In genomic region chr19:40776966-40777794, GRCh38 we compare ENCODE assay signal across 9 cellular contexts. TPM values are rescaled to one million over a fixed set of nuclear protein-coding genes. Genes with fewer than 3 reads are reported as not detected.
DNase-seq lines count a peak whose midpoint lies in the region; ATAC-seq and TF ChIP-seq lines count a peak whose summit lies in the region.
"Had no signal": no experiment of that assay in that cellular context is flagged by ENCODE, and none has a peak within 500 bp of the region (broad histone marks: within the 10 kb centered on the region; RNA-seq: fewer than 3 reads in every experiment).

No MANE protein-coding gene starts in this region.

- DNase-seq in NCI-H69 (lab: John Stamatoyannopoulos, UW) = peak; percentile 96
- peak; percentile 89 to 91 for DNase-seq in activated CD4-positive, alpha-beta T cell treated with anti-CD3 and anti-CD28 coated beads, Interleukin-2, amount 50 U/mL, for 48 hours
- DNase-seq in lower leg skin (ENCODE audit: low spot score in 2 of 2) = peak; percentile 96 to 98
- DNase-seq in stimulated activated CD4-positive, alpha-beta T cell treated with anti-CD3 and anti-CD28 coated beads, Interleukin-4, amount 100 ng/mL, for 48 hours (ENCODE audit: low read depth in 2 of 2) = peak; percentile 81 to 83

- intact Hi-C loops in lower leg skin (cut with DNase I; ENCODE audit: low total_unique reads) = no loop called here

- H3K9ac ChIP-seq in BLaER1 (peak overlapping the region; percentile 95), duodenal mucosa (ENCODE audit: low read depth in 1 of 2, low read length in 2 of 2) (peak overlapping the region; percentile 90 to 94)

- no peak for TF ChIP-seq POLR2A in lower leg skin (IDR thresholded peaks at IDR 0.05)

- H3K36me3 ChIP-seq in BLaER1 (peaks cover 8% of the 10 kb centered on the region; the same call in 1 of the 2 replicates), duodenal mucosa (ENCODE audit: control insufficient read depth in 1 of 2, insufficient read depth in 2 of 2, low read length in 2 of 2) (peaks cover 0 to 2% of the 10 kb centered on the region in 2 donors)

- H3K9me3 ChIP-seq in BLaER1 = no peaks in the 10 kb centered on the region
- no peaks in the 10 kb centered on the region for H3K9me3 ChIP-seq in duodenal mucosa (ENCODE audit: control insufficient read depth in 1 of 2, low read length in 2 of 2)

- H3K4me2 ChIP-seq in BLaER1 = peak overlapping the region; percentile 81

- WGBS in lower leg skin, 2 donors = 9 to 11% methylated on average over 19 of the region's 19 CpGs

- no peaks in the 10 kb centered on the region for H4K20me1 ChIP-seq in BLaER1

- H3K27ac ChIP-seq in BLaER1 (peak overlapping the region; percentile 98), duodenal mucosa (ENCODE audit: low read depth, low read length) (peak overlapping the region; percentile 98)

- ATAC-seq in GM19397 (IDR thresholded peaks at IDR 0.05; ENCODE audit: unreplicated experiment) (peak; percentile 65), HG03558 (IDR thresholded peaks at IDR 0.05; ENCODE audit: extremely low read depth, unreplicated experiment) (peak; percentile 38)

- H3K4me3 ChIP-seq in BLaER1 (peak overlapping the region; percentile 72), duodenal mucosa (ENCODE audit: low read depth in 1 of 2, low read length in 2 of 2) (peak overlapping the region; percentile 84 to 91), lower leg skin (ENCODE audit: low read depth, poor library complexity, severe bottlenecking) (peak overlapping the region; percentile 54)

- peaks cover 50% of the 10 kb centered on the region for H3K4me1 ChIP-seq in BLaER1
- peaks cover 12 to 15% of the 10 kb centered on the region in 2 donors for H3K4me1 ChIP-seq in duodenal mucosa (ENCODE audit: control insufficient read depth in 1 of 2, insufficient read depth in 2 of 2, low read length in 2 of 2)

- H3K27me3 ChIP-seq in BLaER1 (no peaks in the 10 kb centered on the region), duodenal mucosa (ENCODE audit: control insufficient read depth in 1 of 2, insufficient read depth in 2 of 2, low read length in 2 of 2) (no peaks in the 10 kb centered on the region)

- no peak for TF ChIP-seq CTCF in lower leg skin (IDR thresholded peaks at IDR 0.05)

RNA-seq across cellular contexts. Expression of gene RAB4B, which starts 0.9 kb away (rescaled TPM):
- total RNA-seq in lower leg skin = 10 to 100 TPM; 18.7 to 22.8 (median 19.7) TPM

RNA-seq across cellular contexts. Expression of gene MIA, which starts 1.9 kb away (rescaled TPM):
- 10 to 100 TPM; 10.4 to 17.0 (median 12.9) TPM for total RNA-seq in lower leg skin
- total RNA-seq: T-helper 1 cell treated with Interleukin-12 subunit alpha and Interleukin-12 subunit beta and Interleukin-4 antibody, amounts not matched to agents 30 ng/mL and 1 ng/mL, for 36 hours had no signal

RNA-seq across cellular contexts. Expression of gene EGLN2, which starts 21.8 kb away (rescaled TPM):
- 10 to 100 TPM; 34.4 to 52.8 (median 45.1) TPM for total RNA-seq in lower leg skin

RNA-seq across cellular contexts. Expression of gene SNRPA, which starts 26.2 kb away (rescaled TPM):
- total RNA-seq in lower leg skin = 10 to 100 TPM; 18.0 to 52.4 (median 44.9) TPM

RNA-seq across cellular contexts. Expression of gene ACTMAP, which starts 26.9 kb away (rescaled TPM):
- 1 to 10 TPM; 4.1 to 8.5 (median 4.6) TPM for total RNA-seq in lower leg skin

Comparison
In these comparisons a context has a peak if more than half of its experiments do, and no peak if none do; other contexts are left out.
1. Peak in every context shown above with its lines: DNase-seq, ATAC-seq, H3K4me3 ChIP-seq and H3K27ac ChIP-seq.